In the genomic region with DNA sequence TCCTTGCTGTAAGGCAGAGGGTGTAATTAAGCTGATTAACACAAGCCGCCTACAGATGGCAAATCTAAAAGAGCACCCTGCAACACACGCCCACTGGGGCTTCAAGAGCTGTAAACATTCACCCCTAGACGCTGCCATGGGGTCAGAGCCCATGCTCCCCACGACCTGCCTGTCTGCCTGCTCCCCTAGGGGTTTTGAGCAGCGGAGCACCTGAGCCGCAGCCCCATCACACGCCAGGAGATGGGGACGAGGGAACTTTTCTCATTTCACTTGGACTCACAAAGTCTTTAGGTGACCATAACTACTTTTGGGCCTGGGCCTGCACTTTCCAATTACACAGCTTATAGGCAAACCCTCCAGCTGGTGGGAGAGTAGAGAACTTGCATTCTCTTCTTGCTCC, we compare ENCODE assay signal across 30 cellular contexts.
"Had no signal": no experiment of that assay in that cellular context is flagged by ENCODE, and none has a peak within 500 bp of the region (broad histone marks: within the 10 kb centered on the region; RNA-seq: fewer than 3 reads in every experiment).

No MANE protein-coding gene starts in this region.

- H3K9me3 ChIP-seq: ascending aorta, body of pancreas, breast epithelium, MG63, SJCRH30 had no signal

- ATAC-seq: activated CD8-positive, alpha-beta T cell treated with anti-CD3 and anti-CD28 coated beads for 36 hours; activated T-cell treated with anti-CD3 and anti-CD28 coated beads, Interleukin-2, amount 50 U/mL, for 72 hours; activated T-helper 17 cell treated with anti-CD3 and anti-CD28 coated beads, Interleukin-2, amount 50 U/mL, for 72 hours; body of pancreas; Panc1 had no signal

- H3K27ac ChIP-seq: ascending aorta, body of pancreas, breast epithelium, SJCRH30, SK-N-MC had no signal

- H3K36me3 ChIP-seq: ascending aorta, breast epithelium, MG63, SJCRH30 had no signal

- H3K4me3 ChIP-seq: ascending aorta, body of pancreas, breast epithelium, MG63, SJCRH30, SK-N-MC had no signal

- H3K4me1 ChIP-seq: ascending aorta, breast epithelium, SJCRH30 had no signal

- H3K4me3 Mint-ChIP-seq: activated CD4-positive, alpha-beta T cell treated with anti-CD3 and anti-CD28 coated beads, Interleukin-2, amount 10 ng/mL, durations not matched to agents 24 days and 14 days; activated CD8-positive, alpha-beta T cell treated with anti-CD3 and anti-CD28 coated beads for 36 hours; activated naive CD4-positive, alpha-beta T cell treated with anti-CD3 and anti-CD28 coated beads, Interleukin-2, amount 50 U/mL, for 24 hours; activated naive CD8-positive, alpha-beta T cell treated with anti-CD3 and anti-CD28 coated beads, Interleukin-2, amount 10 ng/mL, durations not matched to agents 7 days and 5 days; activated T-cell treated with anti-CD3 and anti-CD28 coated beads, Interleukin-2, amount 50 U/mL, for 72 hours; activated T-helper 17 cell treated with anti-CD3 and anti-CD28 coated beads, Interleukin-2, amount 50 U/mL, for 72 hours had no signal

- H3K27me3 ChIP-seq: ascending aorta, body of pancreas, breast epithelium, MG63, SJCRH30 had no signal

- DNase-seq: activated CD4-positive, alpha-beta T cell treated with anti-CD3 and anti-CD28 coated beads, Interleukin-2, amount 10 ng/mL, durations not matched to agents 24 days and 14 days; activated CD4-positive, alpha-beta T cell treated with anti-CD3 and anti-CD28 coated beads, Interleukin-2, amount 50 U/mL, for 4 hours; activated CD8-positive, alpha-beta T cell treated with anti-CD3 and anti-CD28 coated beads for 36 hours; activated gamma-delta T cell; activated naive CD4-positive, alpha-beta T cell treated with Interleukin-2 at 50 U/mL for 16 hours; activated naive CD8-positive, alpha-beta T cell treated with anti-CD3 and anti-CD28 coated beads, Interleukin-2, amount 10 ng/mL, durations not matched to agents 7 days and 5 days; activated T-cell treated with anti-CD3 and anti-CD28 coated beads, Interleukin-2, amount 50 U/mL, for 1 hour; activated T-cell treated with anti-CD3 and anti-CD28 coated beads, Interleukin-2, amount 50 U/mL, for 72 hours; amygdala; body of pancreas; Kasumi-1; MG63; NCI-H1048; NCI-H1105 treated with DMSO at 0.1 percent for 48 hours; NCI-H1436; NCI-H1694; NCI-H2029; NCI-H345; NCI-H510A; NCI-H526; NCI-H774; SHP77; T1000 had no signal

- H3K27me3 Mint-ChIP-seq: activated CD4-positive, alpha-beta T cell treated with anti-CD3 and anti-CD28 coated beads, Interleukin-2, amount 10 ng/mL, durations not matched to agents 24 days and 14 days; activated CD8-positive, alpha-beta T cell treated with anti-CD3 and anti-CD28 coated beads for 36 hours; activated naive CD4-positive, alpha-beta T cell treated with anti-CD3 and anti-CD28 coated beads, Interleukin-2, amount 50 U/mL, for 24 hours; activated T-helper 17 cell treated with anti-CD3 and anti-CD28 coated beads, Interleukin-2, amount 50 U/mL, for 72 hours had no signal

- H3K4me1 Mint-ChIP-seq: activated CD4-positive, alpha-beta T cell treated with anti-CD3 and anti-CD28 coated beads, Interleukin-2, amount 10 ng/mL, durations not matched to agents 24 days and 14 days; activated naive CD4-positive, alpha-beta T cell treated with anti-CD3 and anti-CD28 coated beads, Interleukin-2, amount 50 U/mL, for 24 hours; activated naive CD8-positive, alpha-beta T cell treated with anti-CD3 and anti-CD28 coated beads, Interleukin-2, amount 10 ng/mL, durations not matched to agents 7 days and 5 days; activated T-helper 17 cell treated with anti-CD3 and anti-CD28 coated beads, Interleukin-2, amount 50 U/mL, for 72 hours had no signal

- H3K36me3 Mint-ChIP-seq: activated naive CD4-positive, alpha-beta T cell treated with anti-CD3 and anti-CD28 coated beads, Interleukin-2, amount 50 U/mL, for 24 hours; activated naive CD8-positive, alpha-beta T cell treated with anti-CD3 and anti-CD28 coated beads, Interleukin-2, amount 10 ng/mL, durations not matched to agents 7 days and 5 days had no signal

- H3K9me3 Mint-ChIP-seq: activated CD4-positive, alpha-beta T cell treated with anti-CD3 and anti-CD28 coated beads, Interleukin-2, amount 10 ng/mL, durations not matched to agents 24 days and 14 days; activated CD8-positive, alpha-beta T cell treated with anti-CD3 and anti-CD28 coated beads for 36 hours; activated naive CD4-positive, alpha-beta T cell treated with anti-CD3 and anti-CD28 coated beads, Interleukin-2, amount 50 U/mL, for 24 hours; activated naive CD8-positive, alpha-beta T cell treated with anti-CD3 and anti-CD28 coated beads, Interleukin-2, amount 10 ng/mL, durations not matched to agents 7 days and 5 days; activated T-cell treated with anti-CD3 and anti-CD28 coated beads, Interleukin-2, amount 50 U/mL, for 72 hours; activated T-helper 17 cell treated with anti-CD3 and anti-CD28 coated beads, Interleukin-2, amount 50 U/mL, for 72 hours had no signal

- H3K27ac Mint-ChIP-seq: activated CD4-positive, alpha-beta T cell treated with anti-CD3 and anti-CD28 coated beads, Interleukin-2, amount 10 ng/mL, durations not matched to agents 24 days and 14 days; activated CD8-positive, alpha-beta T cell treated with anti-CD3 and anti-CD28 coated beads for 36 hours; activated naive CD4-positive, alpha-beta T cell treated with anti-CD3 and anti-CD28 coated beads, Interleukin-2, amount 50 U/mL, for 24 hours; activated naive CD8-positive, alpha-beta T cell treated with anti-CD3 and anti-CD28 coated beads, Interleukin-2, amount 10 ng/mL, durations not matched to agents 7 days and 5 days; activated T-cell treated with anti-CD3 and anti-CD28 coated beads, Interleukin-2, amount 50 U/mL, for 72 hours; activated T-helper 17 cell treated with anti-CD3 and anti-CD28 coated beads, Interleukin-2, amount 50 U/mL, for 72 hours had no signal
